30 cellular contexts compared by ENCODE assay signal in genomic region chr1:246343251-246343650, GRCh38.
"Had no signal": no experiment of that assay in that cellular context is flagged by ENCODE, and none has a peak within 500 bp of the region (broad histone marks: within the 10 kb centered on the region; RNA-seq: fewer than 3 reads in every experiment).

No MANE protein-coding gene starts in this region.

- H3K27me3 ChIP-seq: brain microvascular endothelial cell, neutrophil, ovary, right lobe of liver, upper lobe of left lung, vagina had no signal

- ATAC-seq: activated CD4-positive, CD25-positive, alpha-beta regulatory T cell treated with anti-CD3 and anti-CD28 coated beads, Interleukin-2, amount 50 U/mL, for 24 hours; left colon; right lobe of liver had no signal

- H3K36me3 ChIP-seq: brain microvascular endothelial cell, neutrophil, ovary, right lobe of liver, upper lobe of left lung, vagina had no signal

- H3K4me1 Mint-ChIP-seq: nephron had no signal

- H3K9me3 Mint-ChIP-seq: nephron had no signal

- DNase-seq: activated CD4-positive, alpha-beta memory T cell treated with anti-CD3 and anti-CD28 coated beads for 36 hours; activated CD4-positive, alpha-beta T cell treated with anti-CD3 and anti-CD28 coated beads, Interleukin-2, amount 10 ng/mL, durations not matched to agents 24 days and 14 days; activated CD8-positive, alpha-beta memory T cell treated with anti-CD3 and anti-CD28 coated beads, Interleukin-2, amount 50 U/mL, for 4 hours; activated gamma-delta T cell; activated naive CD4-positive, alpha-beta T cell treated with anti-CD3 and anti-CD28 coated beads, Interleukin-2, amount 10 ng/mL, durations not matched to agents 7 days and 5 days; activated T-cell treated with anti-CD3 and anti-CD28 coated beads, Interleukin-2, amount 50 U/mL, for 1 hour; amniotic stem cell; brain microvascular endothelial cell; caudate nucleus; foreskin fibroblast; head of caudate nucleus; hypothalamus; immature natural killer cell; kidney; left colon; mammary epithelial cell; ovary; right lobe of liver; stimulated activated CD4-positive, alpha-beta T cell treated with anti-CD3 and anti-CD28 coated beads, Interleukin-2, amount 100 ng/mL, for 48 hours; substantia nigra; T-helper 9 cell; upper lobe of left lung had no signal

- H3K27me3 Mint-ChIP-seq: activated CD4-positive, alpha-beta memory T cell treated with anti-CD3 and anti-CD28 coated beads for 36 hours; activated CD4-positive, alpha-beta T cell treated with anti-CD3 and anti-CD28 coated beads, Interleukin-2, amount 10 ng/mL, durations not matched to agents 24 days and 14 days; activated naive CD4-positive, alpha-beta T cell treated with anti-CD3 and anti-CD28 coated beads, Interleukin-2, amount 10 ng/mL, durations not matched to agents 7 days and 5 days; progenitor cell of endocrine pancreas; stimulated activated naive CD8-positive, alpha-beta T cell treated with anti-CD3 and anti-CD28 coated beads, Interleukin-15, Interleukin-2, amounts not matched to agents 100 ng/mL and 50 ng/mL, for 24 hours had no signal

- H3K27ac ChIP-seq: brain microvascular endothelial cell, neutrophil, ovary, right lobe of liver, upper lobe of left lung, vagina, VCaP had no signal

- H3K4me3 ChIP-seq: ovary, right lobe of liver, upper lobe of left lung, vagina had no signal

- H3K27ac Mint-ChIP-seq: activated CD4-positive, alpha-beta memory T cell treated with anti-CD3 and anti-CD28 coated beads for 36 hours; activated CD4-positive, alpha-beta T cell treated with anti-CD3 and anti-CD28 coated beads, Interleukin-2, amount 10 ng/mL, durations not matched to agents 24 days and 14 days; activated naive CD4-positive, alpha-beta T cell treated with anti-CD3 and anti-CD28 coated beads, Interleukin-2, amount 10 ng/mL, durations not matched to agents 7 days and 5 days; activated T-helper 1 cell treated with anti-CD3 and anti-CD28 coated beads, Interleukin-12 subunit alpha, Interleukin-12 subunit beta, Interleukin-2, Interleukin-4 antibody, amounts not matched to agents 30 ng/mL and 10 ng/mL and 1 ng/mL, durations not matched to agents 14 hours and 24 hours and 36 hours; nephron; progenitor cell of endocrine pancreas; stimulated activated naive CD8-positive, alpha-beta T cell treated with anti-CD3 and anti-CD28 coated beads, Interleukin-15, Interleukin-2, amounts not matched to agents 100 ng/mL and 50 ng/mL, for 24 hours had no signal

- H3K4me1 ChIP-seq: right lobe of liver, upper lobe of left lung, vagina had no signal

- H3K9me3 ChIP-seq: neutrophil, ovary, right lobe of liver, upper lobe of left lung, vagina had no signal

- H3K4me3 Mint-ChIP-seq: activated CD4-positive, alpha-beta memory T cell treated with anti-CD3 and anti-CD28 coated beads for 36 hours; activated CD4-positive, alpha-beta T cell treated with anti-CD3 and anti-CD28 coated beads, Interleukin-2, amount 10 ng/mL, durations not matched to agents 24 days and 14 days; activated naive CD4-positive, alpha-beta T cell treated with anti-CD3 and anti-CD28 coated beads, Interleukin-2, amount 10 ng/mL, durations not matched to agents 7 days and 5 days; activated T-helper 1 cell treated with anti-CD3 and anti-CD28 coated beads, Interleukin-12 subunit alpha, Interleukin-12 subunit beta, Interleukin-2, Interleukin-4 antibody, amounts not matched to agents 30 ng/mL and 10 ng/mL and 1 ng/mL, durations not matched to agents 14 hours and 24 hours and 36 hours; nephron; stimulated activated naive CD8-positive, alpha-beta T cell treated with anti-CD3 and anti-CD28 coated beads, Interleukin-15, Interleukin-2, amounts not matched to agents 100 ng/mL and 50 ng/mL, for 24 hours had no signal
